9 cellular contexts compared by ENCODE assay signal in genomic region chr1:201020647-201021332, GRCh38. TPM values are rescaled to one million over a fixed set of nuclear protein-coding genes. Genes with fewer than 3 reads are reported as not detected.
DNase-seq lines count a peak whose midpoint lies in the region; ATAC-seq, FAIRE-seq and TF ChIP-seq lines count a peak whose summit lies in the region.
"Had no signal": no experiment of that assay in that cellular context is flagged by ENCODE, and none has a peak within 500 bp of the region (broad histone marks: within the 10 kb centered on the region; RNA-seq: fewer than 3 reads in every experiment).

No MANE protein-coding gene starts in this region.

- in situ Hi-C loops in SK-MEL-5 (cut with HindIII; ENCODE audit: low pct_unique_long_range_greater_than_20kb, low sequenced_read_pairs) = no loop called here

- peak overlapping the region; percentile 76 to 100 (median 95) for H3K4me3 Mint-ChIP-seq in naive thymus-derived CD4-positive, alpha-beta T cell

- TF ChIP-seq EP300 in A549 (IDR thresholded peaks at IDR 0.05) = no peak
- no peak for TF ChIP-seq EP300 in suprapubic skin (IDR thresholded peaks at IDR 0.05)

- H3K4me1 ChIP-seq in A549 = peaks cover 87% of the 10 kb centered on the region
- H3K4me1 ChIP-seq in naive thymus-derived CD4-positive, alpha-beta T cell (ENCODE audit: control insufficient read depth in 2 of 2, insufficient read depth in 2 of 2, low read length in 2 of 2) = peaks cover 61 to 74% of the 10 kb centered on the region in 2 donors
- peaks cover 47% of the 10 kb centered on the region for H3K4me1 ChIP-seq in suprapubic skin

- WGBS in A549 (ENCODE audit: missing lambda C conversion rate) = 77% methylated on average over 10 of the region's 10 CpGs
- 80% methylated on average over 7 of the region's 10 CpGs for WGBS in suprapubic skin

- peak overlapping the region; percentile 97 for H3K4me2 ChIP-seq in A549

- intact Hi-C loops in naive thymus-derived CD4-positive, alpha-beta T cell (cut with micrococcal nuclease) = loop anchor here (1.0 to 10.0 kb wide), 4 partner anchors 25 to 866 kb away; partner anchors contain the start of genes CSRP1 (in 1 of the 2) and DDX59 (in 1 of the 2)

- CTCF ChIA-PET in A549 (lab: Yijun Ruan, JAX) = interaction anchor here (0.7 to 8.0 kb wide), 14 partner anchors 8 to 394 kb away, joined by 3 to 94 read pairs (median 4); no protein-coding TSS in a partner anchor
- CTCF ChIA-PET in naive thymus-derived CD4-positive, alpha-beta T cell (lab: Charles Lee) = interaction anchor here (0.9 to 3.7 kb wide), 6 partner anchors 8 to 93 kb away, joined by 3 to 23 read pairs (median 11); no protein-coding TSS in a partner anchor

- TF ChIP-seq CTCF in A549 (IDR thresholded peaks at IDR 0.05) (peak; percentile 18; the same call in 1 of the 3 replicates), GM12865 (IDR thresholded peaks at IDR 0.05; ENCODE audit: insufficient read depth, low read depth, low read length, missing control alignments) (peak; percentile 52), suprapubic skin (IDR thresholded peaks at IDR 0.05) (no peak)

- no peak for FAIRE-seq in A549 (lab: Jason Lieb, UNC)

- H3K27me3 ChIP-seq in naive thymus-derived CD4-positive, alpha-beta T cell (ENCODE audit: control insufficient read depth in 2 of 2, insufficient read depth in 2 of 2, low read length in 2 of 2) = no peaks in the 10 kb centered on the region
- H3K27me3 ChIP-seq in suprapubic skin = no peaks in the 10 kb centered on the region

- DNase-seq in A549 (ENCODE audit: low read depth in 1 of 2, low spot score in 1 of 2) (peak; percentile 41 to 78), GM12865 (ENCODE audit: low read depth) (peak; percentile 69), SK-MEL-5 (ENCODE audit: low read depth, low spot score) (peak; percentile 39), caudate nucleus (lab: John Stamatoyannopoulos, UW) (peak in 38 of 61 donors; percentile 15 to 70 (median 46)), suprapubic skin (ENCODE audit: low spot score in 2 of 2) (no peak), NCI-H345 (lab: John Stamatoyannopoulos, UW) (no peak)
- peak in 4 of 9 donors; percentile 25 to 38 (median 29) for DNase-seq in naive thymus-derived CD4-positive, alpha-beta T cell

- H3K4me3 ChIP-seq in A549 (no peak overlapping the region), GM12865 (ENCODE audit: low read depth, low read length) (peak overlapping the region; percentile 82), suprapubic skin (no peak overlapping the region)
- peak overlapping the region; percentile 93 for H3K4me3 ChIP-seq in naive thymus-derived CD4-positive, alpha-beta T cell (ENCODE audit: low read length)
- H3K4me3 ChIP-seq: thoracic aorta had no signal

- H3K9me3 Mint-ChIP-seq in naive thymus-derived CD4-positive, alpha-beta T cell = peaks cover 0 to 2% (median 0%) of the 10 kb centered on the region in 11 donors

- TF ChIP-seq RAD21 in A549 (conservative IDR thresholded peaks at IDR 0.05 in 1 of 2, IDR thresholded peaks at IDR 0.05 in 1 of 2) = 0 out of 5 replicates have a peak, but pooled peaks of 1 of the 2 experiments have one; percentile 5

- H3K36me3 Mint-ChIP-seq in naive thymus-derived CD4-positive, alpha-beta T cell = peaks cover 0 to 24% (median 0%) of the 10 kb centered on the region in 5 donors

- TF ChIP-seq POLR2A in A549 (IDR thresholded peaks at IDR 0.05; ENCODE audit: low read length) (no peak), suprapubic skin (IDR thresholded peaks at IDR 0.05) (no peak)

- H3K27ac ChIP-seq in A549 = peak overlapping the region; percentile 72 to 96
- H3K27ac ChIP-seq in caudate nucleus (ENCODE audit: low read depth, low read length) = peak overlapping the region; percentile 64
- peak overlapping the region; percentile 83 for H3K27ac ChIP-seq in naive thymus-derived CD4-positive, alpha-beta T cell (ENCODE audit: low read depth, low read length)
- no peak overlapping the region for H3K27ac ChIP-seq in suprapubic skin
- H3K27ac ChIP-seq: thoracic aorta had no signal

- H3K9me3 ChIP-seq in A549 (no peaks in the 10 kb centered on the region), suprapubic skin (no peaks in the 10 kb centered on the region)
- no peaks in the 10 kb centered on the region for H3K9me3 ChIP-seq in naive thymus-derived CD4-positive, alpha-beta T cell (ENCODE audit: control insufficient read depth in 2 of 3, low read length in 3 of 3)
- H3K9me3 ChIP-seq: thoracic aorta had no signal

- H3K27me3 Mint-ChIP-seq in naive thymus-derived CD4-positive, alpha-beta T cell = no peaks in the 10 kb centered on the region

- ATAC-seq in A549 = peak; percentile 55 to 77; a peak in 5 of 6 replicates
- ATAC-seq in naive thymus-derived CD4-positive, alpha-beta T cell = no peak
- ATAC-seq in GM21390 (IDR thresholded peaks at IDR 0.05; ENCODE audit: unreplicated experiment) = no peak

- POLR2A ChIA-PET in A549 (lab: Yijun Ruan, JAX) = interaction anchor here (0.5 kb wide), 1 partner anchor 163 kb away, joined by 4 read pairs; no protein-coding TSS in a partner anchor
- POLR2A ChIA-PET in naive thymus-derived CD4-positive, alpha-beta T cell (lab: Charles Lee) = interaction anchor here (0.7 to 2.5 kb wide), 7 partner anchors 9 to 136 kb away, joined by 3 to 8 read pairs (median 4); partner anchors contain the start of gene TMEM9

- H3K27ac Mint-ChIP-seq in naive thymus-derived CD4-positive, alpha-beta T cell = peak overlapping the region; percentile 93 to 100 (median 98)

- no peaks in the 10 kb centered on the region for H3K36me3 ChIP-seq in naive thymus-derived CD4-positive, alpha-beta T cell (ENCODE audit: control insufficient read depth in 2 of 3, insufficient read depth in 3 of 3, low read length in 3 of 3)
- H3K36me3 ChIP-seq in suprapubic skin = no peaks in the 10 kb centered on the region
- H3K36me3 ChIP-seq: thoracic aorta had no signal

- peaks cover 63 to 90% (median 83%) of the 10 kb centered on the region in 7 donors for H3K4me1 Mint-ChIP-seq in naive thymus-derived CD4-positive, alpha-beta T cell

TF ChIP-seq in A549, 52 proteins besides CTCF, POLR2A, EP300 and RAD21:
- TF ChIP-seq HES2 (IDR thresholded peaks at IDR 0.05) (no peak), SMC3 (IDR thresholded peaks at IDR 0.05) (0 out of 3 replicates have a peak, but pooled peaks have one; percentile 8)
TF ChIP-seq in A549: peak in this region for 1.

RNA-seq across cellular contexts. Expression of gene KIF21B, which starts 2.7 kb away (rescaled TPM):
- polyA plus RNA-seq in A549 (2011; rRNA removed) (3.6 and 3.8 TPM in 2 replicates), A549 (2017; fragmentation: RNase III; extraction: RNeasy Plus Mini Kit Qiagen cat#74134 plus additional on column Dnase treatment) (1.3 to 1.5 TPM (median 1.4 TPM) in 3 replicates)
- 2.7 and 3.6 TPM in 2 replicates for polyA plus RNA-seq in A549 (2012; cell fraction: cytosol; rRNA removed)
- 10.1 and 11.6 TPM in 2 replicates for polyA plus RNA-seq in A549 (2012; cell fraction: nucleus; rRNA removed)
- polyA minus RNA-seq in A549 (2011; rRNA and poly(A)+ RNA removed) = 5.2 and 7.1 TPM in 2 replicates
- total RNA-seq in SK-MEL-5 (2014; rRNA removed; shearing (Covaris generic)) = 0.74 and 0.85 TPM in 2 replicates
- polyA plus RNA-seq in SK-MEL-5 (2015; cell fraction: cytosol; rRNA removed) = 1.5 and 1.9 TPM in 2 replicates
- polyA plus RNA-seq in SK-MEL-5 (2015; cell fraction: nucleus; rRNA removed) = 0.87 and 1.6 TPM in 2 replicates
- 10 to 100 TPM; 68.3 to 97.6 (median 73.4) TPM for total RNA-seq in naive thymus-derived CD4-positive, alpha-beta T cell
- polyA plus RNA-seq in naive thymus-derived CD4-positive, alpha-beta T cell = 1 to 10 TPM; 3.0 to 8.1 TPM
- 1 to 10 TPM in 3 of 4 donors, under 1 TPM in 1; 0.65 to 2.3 (median 1.1) TPM for total RNA-seq in suprapubic skin

Comparison
In these comparisons a context has a peak if more than half of its experiments do, and no peak if none do; other contexts are left out.
1. ATAC-seq: peak in A549 (2 of 2); none in naive thymus-derived CD4-positive, alpha-beta T cell (single experiment) and GM21390 (single experiment).
2. DNase-seq: peak in A549 (2 of 2), GM12865 (single experiment), SK-MEL-5 (single experiment) and caudate nucleus (38 of 61); none in suprapubic skin (0 of 2) and NCI-H345 (single experiment).
3. H3K4me3 ChIP-seq: peak in GM12865 (single experiment) and naive thymus-derived CD4-positive, alpha-beta T cell (single experiment); none in A549 (single experiment) and suprapubic skin (single experiment).
4. CTCF ChIP-seq: peak in A549 (single experiment) and GM12865 (single experiment); none in suprapubic skin (0 of 2).
5. RNA of gene KIF21B, which starts 2.7 kb away (total RNA-seq): 68.3 to 97.6 TPM in naive thymus-derived CD4-positive, alpha-beta T cell; 0.65 to 2.3 TPM in suprapubic skin and 0.74 to 0.85 TPM in SK-MEL-5; every median in the first group is over 10 times any median in the second.